In the genomic region with DNA sequence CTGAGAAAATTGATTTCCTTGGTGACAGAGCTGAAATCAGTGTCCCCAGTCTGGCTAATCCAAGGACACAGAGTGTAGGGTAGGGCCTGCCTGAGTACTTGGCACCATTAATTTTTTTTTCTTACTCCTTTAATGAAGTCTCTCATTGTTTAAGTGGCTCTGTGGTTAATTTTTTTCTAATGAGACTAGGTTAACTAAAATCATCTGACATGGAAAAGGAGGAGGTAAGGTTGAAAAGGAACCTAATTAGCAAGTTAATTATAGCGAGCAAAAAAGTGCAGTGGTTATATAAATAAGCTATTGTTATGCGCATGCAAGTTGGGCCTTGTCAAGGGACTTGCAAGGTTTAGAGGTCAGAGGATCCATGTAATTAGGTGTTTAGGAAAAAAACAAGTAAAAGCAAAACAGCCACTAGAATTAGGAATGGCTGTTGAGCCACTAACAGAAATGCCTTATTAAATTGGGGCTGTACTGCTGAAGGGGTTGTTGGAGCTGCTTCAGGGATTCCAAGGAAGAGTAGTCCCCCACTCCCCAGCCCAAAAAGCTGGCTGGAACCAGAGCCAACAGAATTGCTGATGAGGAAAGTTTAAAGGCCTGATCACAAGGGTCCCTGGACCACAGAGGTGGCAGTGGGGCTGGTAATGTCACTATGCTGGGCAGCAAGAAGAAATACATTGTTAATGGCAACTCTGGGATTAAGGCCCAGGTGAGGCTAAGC, we compare ENCODE assay signal across 16 cellular contexts. TPM values are rescaled to one million over a fixed set of nuclear protein-coding genes. Genes with fewer than 3 reads are reported as not detected.
DNase-seq lines count a peak whose midpoint lies in the region; ATAC-seq and TF ChIP-seq lines count a peak whose summit lies in the region.
"Had no signal": no experiment of that assay in that cellular context is flagged by ENCODE, and none has a peak within 500 bp of the region (broad histone marks: within the 10 kb centered on the region; RNA-seq: fewer than 3 reads in every experiment).

No MANE protein-coding gene starts in this region.

- no peaks in the 10 kb centered on the region for H3K9me2 ChIP-seq in PC-3 (replicated peaks; ENCODE audit: low read length)

- no peak overlapping the region for H3K4me2 ChIP-seq in PC-3 (ENCODE audit: low read length)

- H3K36me3 ChIP-seq in iPS-15b (ENCODE audit: control insufficient read depth, insufficient read depth, low read length) (no peaks in the 10 kb centered on the region), PC-3 (ENCODE audit: low read depth, low read length) (no peaks in the 10 kb centered on the region)

- H3K9me3 ChIP-seq in iPS-15b (ENCODE audit: control insufficient read depth, insufficient read depth, low read length) (no peaks in the 10 kb centered on the region), PC-3 (ENCODE audit: low read length) (no peaks in the 10 kb centered on the region)

- TF ChIP-seq CTCF in PC-3 (conservative IDR thresholded peaks at IDR 0.05; ENCODE audit: low read depth, low read length): no peak

- H3K27me3 ChIP-seq in iPS-15b (ENCODE audit: control insufficient read depth, insufficient read depth, low read length): no peaks in the 10 kb centered on the region
- no peaks in the 10 kb centered on the region for H3K27me3 ChIP-seq in PC-3 (ENCODE audit: low read length)

- H3K4me3 ChIP-seq in iPS-15b (ENCODE audit: low read depth, low read length) (peak overlapping the region; percentile 9), PC-3 (ENCODE audit: low read length) (no peak overlapping the region)

- POLR2A ChIA-PET in PC-3 (lab: Charles Lee; ENCODE audit: unreplicated experiment): no interaction called here

- H3K9ac ChIP-seq in iPS-15b (ENCODE audit: low read depth, low read length) (peak overlapping the region; percentile 10), PC-3 (ENCODE audit: low read length) (no peak overlapping the region)

- CTCF ChIA-PET in PC-3 (lab: Charles Lee): interaction anchor here (0.6 to 2.4 kb wide), 3 partner anchors 8 to 41 kb away, joined by 3 to 50 read pairs (median 4); no protein-coding TSS in a partner anchor

- peaks cover 14% of the 10 kb centered on the region for H3K4me1 ChIP-seq in iPS-15b (ENCODE audit: control insufficient read depth, insufficient read depth, low read length)
- no peaks in the 10 kb centered on the region for H3K4me1 ChIP-seq in PC-3 (ENCODE audit: insufficient read depth, low read length)

- no peak overlapping the region for H3K27ac ChIP-seq in PC-3 (ENCODE audit: low read length)

- H3F3A ChIP-seq in PC-3 (ENCODE audit: low read length, unreplicated experiment): no peaks in the 10 kb centered on the region

- H4K20me1 ChIP-seq in PC-3 (ENCODE audit: low read length): no peaks in the 10 kb centered on the region

- intact Hi-C loops in PC-3 (cut with micrococcal nuclease): no loop called here

- no peak overlapping the region for H2AFZ ChIP-seq in PC-3 (ENCODE audit: low read length)

- H3K79me2 ChIP-seq in PC-3 (ENCODE audit: low read length): no peaks in the 10 kb centered on the region

- no peak for ATAC-seq in GM19023 (IDR thresholded peaks at IDR 0.05; ENCODE audit: unreplicated experiment)
- no peak for ATAC-seq in PC-3
- ATAC-seq: sciatic nerve; stimulated activated naive CD8-positive, alpha-beta T cell treated with anti-CD3 and anti-CD28 coated beads, Interleukin-15, Interleukin-2, amounts not matched to agents 100 U/mL and 50 U/mL, for 24 hours had no signal

- BruUV-seq in PC-3 (replicated peaks; lab: Mats Ljungman, UMichigan): no TSS peak

- in situ Hi-C loops in G401 (cut with HindIII; ENCODE audit: low sequenced_read_pairs): no loop called here

- DNase-seq in G401 (ENCODE audit: low spot score): peak; percentile 33
- peak; percentile 70 for DNase-seq in NCI-H1105 treated with DMSO at 0.1 percent for 48 hours (lab: John Stamatoyannopoulos, UW)
- DNase-seq in pons (ENCODE audit: low spot score): peak; percentile 25
- no peak for DNase-seq in AG20443 (ENCODE audit: low spot score)
- DNase-seq in PC-3: no peak
- DNase-seq: activated CD4-positive, alpha-beta T cell treated with anti-CD3 and anti-CD28 coated beads, Interleukin-2, amount 10 ng/mL, durations not matched to agents 7 days and 5 days; activated naive CD4-positive, alpha-beta T cell treated with Interleukin-2 at 50 U/mL for 16 hours; activated T-cell treated with anti-CD3 and anti-CD28 coated beads for 4 hours; foreskin fibroblast; hippocampal formation; NCI-H1694; NK-92 treated with Interleukin-12 subunit alpha and Interleukin-12 subunit beta, amount 100 ng/mL, for 24 hours; stimulated activated naive CD8-positive, alpha-beta T cell treated with anti-CD3 and anti-CD28 coated beads, Interleukin-15, Interleukin-2, amounts not matched to agents 100 U/mL and 50 U/mL, for 24 hours had no signal

RNA-seq across cellular contexts. Expression of gene STRIP2, which starts 58.9 kb away (rescaled TPM):
- total RNA-seq in G401 (2014; rRNA removed; shearing (Covaris generic)): 22.8 and 24.8 TPM in 2 replicates
- 7.5 and 8.0 TPM in 2 replicates for total RNA-seq in PC-3 (2014; rRNA removed)

Comparison
In these comparisons a context has a peak if more than half of its experiments do, and no peak if none do; other contexts are left out.
1. DNase-seq: peak in G401 (single experiment), NCI-H1105 treated with DMSO at 0.1 percent for 48 hours (single experiment) and pons (single experiment); none in AG20443 (single experiment) and PC-3 (single experiment).